Comparison of ENCODE assay signal across 1 cellular context in genomic region chr3:48708481-48708889, GRCh38.
TF ChIP-seq lines count a peak whose summit lies in the region.

No MANE protein-coding gene starts in this region.

TF ChIP-seq in GM12878, 131 proteins besides CTCF, POLR2A, EP300 and RAD21:
- TF ChIP-seq BCL3 (IDR thresholded peaks at IDR 0.05; ENCODE audit: borderline replicate concordance, insufficient read depth, low read depth, low read length, poor library complexity, severe bottlenecking) (peak; percentile 50), YY1 (IDR thresholded peaks at IDR 0.05; ENCODE audit: low read depth, low read length) (no peak)
